ENCODE assay signal across 1 cellular context in the genomic region with DNA sequence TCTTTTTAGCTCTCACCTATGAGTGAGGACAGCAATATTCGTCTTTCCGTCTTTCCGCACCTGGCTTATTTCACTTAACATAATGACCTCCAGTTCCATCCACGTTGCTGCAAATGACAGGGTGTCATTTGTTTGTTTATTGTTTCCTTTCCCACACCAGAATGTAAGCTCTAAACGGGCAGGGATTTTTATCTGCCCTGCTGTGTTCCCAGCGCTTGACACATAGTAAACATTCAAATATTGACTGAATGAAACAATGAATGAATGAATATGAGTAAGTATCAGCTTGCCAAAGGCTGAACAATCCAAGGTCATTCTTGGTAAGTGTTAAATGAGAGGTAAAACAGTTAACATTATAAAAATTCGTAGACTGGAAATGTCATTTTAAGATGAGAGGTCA.
TF ChIP-seq lines count a peak whose summit lies in the region.

No MANE protein-coding gene starts in this region.

TF ChIP-seq in HepG2, 621 proteins besides CTCF, POLR2A, EP300 and RAD21 (continued from another document and continues in another):
- TF ChIP-seq CBX5 (CRISPR knock-in tag; IDR thresholded peaks at IDR 0.05; ENCODE audit: borderline replicate concordance) (no peak), GATAD2A (CRISPR knock-in tag; IDR thresholded peaks at IDR 0.05) (peak; percentile 42; the same call in 1 of the 2 replicates), NCOA2 (CRISPR knock-in tag; IDR thresholded peaks at IDR 0.05) (peak; percentile 61; the same call in 1 of the 2 replicates), SKIL (CRISPR knock-in tag; IDR thresholded peaks at IDR 0.05; ENCODE audit: borderline replicate concordance) (peak; percentile 11; the same call in 1 of the 2 replicates), ZBTB33 (CRISPR knock-in tag; IDR thresholded peaks at IDR 0.05) (peak; percentile 49; the same call in 1 of the 2 replicates), ZNF501 (CRISPR knock-in tag; IDR thresholded peaks at IDR 0.05) (no peak), FOXA1 (IDR thresholded peaks at IDR 0.05) (peak; percentile 12; the same call in 1 of the 2 replicates), FOXA1 (CRISPR knock-in tag; IDR thresholded peaks at IDR 0.05) (no peak; the same call in 1 of the 2 replicates), SOX5 (CRISPR knock-in tag; IDR thresholded peaks at IDR 0.05; ENCODE audit: borderline replicate concordance) (peak; percentile 74; the same call in 1 of the 2 replicates), REL (CRISPR knock-in tag; conservative IDR thresholded peaks at IDR 0.05) (no peak), AGO1 (IDR thresholded peaks at IDR 0.05; ENCODE audit: low read depth, low read length, poor library complexity, severe bottlenecking) (no peak), AFF4 (CRISPR knock-in tag; IDR thresholded peaks at IDR 0.05) (no peak), TCF7 (IDR thresholded peaks at IDR 0.05; ENCODE audit: low read depth) (0 out of 2 replicates have a peak, but pooled peaks have one; percentile 29), ZNF235 (CRISPR knock-in tag; IDR thresholded peaks at IDR 0.05; ENCODE audit: borderline replicate concordance) (no peak), MED1 (CRISPR knock-in tag; IDR thresholded peaks at IDR 0.05) (0 out of 2 replicates have a peak, but pooled peaks have one; percentile 15), ELF3 (CRISPR knock-in tag; IDR thresholded peaks at IDR 0.05) (peak; percentile 49; the same call in 1 of the 2 replicates), HMG20A (CRISPR knock-in tag; IDR thresholded peaks at IDR 0.05; ENCODE audit: borderline replicate concordance) (peak; percentile 64; the same call in 1 of the 2 replicates), ZBTB25 (CRISPR knock-in tag; IDR thresholded peaks at IDR 0.05) (0 out of 2 replicates have a peak, but pooled peaks have one; percentile 23), ZGPAT (CRISPR knock-in tag; IDR thresholded peaks at IDR 0.05) (peak; percentile 29; the same call in 1 of the 2 replicates), HDAC2 (CRISPR knock-in tag; IDR thresholded peaks at IDR 0.05) (0 out of 2 replicates have a peak, but pooled peaks have one; percentile 32), RXRB (CRISPR knock-in tag; IDR thresholded peaks at IDR 0.05; ENCODE audit: borderline replicate concordance) (0 out of 2 replicates have a peak, but pooled peaks have one; percentile 22), TBX2 (CRISPR knock-in tag; IDR thresholded peaks at IDR 0.05; ENCODE audit: borderline replicate concordance) (peak; percentile 30; the same call in 1 of the 2 replicates), FOXP1 (IDR thresholded peaks at IDR 0.05) (peak; percentile 70), FOXP1 (CRISPR knock-in tag; IDR thresholded peaks at IDR 0.05) (peak; percentile 92), MBD4 (IDR thresholded peaks at IDR 0.05; ENCODE audit: borderline replicate concordance, low read length) (0 out of 2 replicates have a peak, but pooled peaks have one; percentile 41), SAP130 (CRISPR knock-in tag; IDR thresholded peaks at IDR 0.05; ENCODE audit: low read depth) (peak; percentile 75)
- TF ChIP-seq, protein P1, sequence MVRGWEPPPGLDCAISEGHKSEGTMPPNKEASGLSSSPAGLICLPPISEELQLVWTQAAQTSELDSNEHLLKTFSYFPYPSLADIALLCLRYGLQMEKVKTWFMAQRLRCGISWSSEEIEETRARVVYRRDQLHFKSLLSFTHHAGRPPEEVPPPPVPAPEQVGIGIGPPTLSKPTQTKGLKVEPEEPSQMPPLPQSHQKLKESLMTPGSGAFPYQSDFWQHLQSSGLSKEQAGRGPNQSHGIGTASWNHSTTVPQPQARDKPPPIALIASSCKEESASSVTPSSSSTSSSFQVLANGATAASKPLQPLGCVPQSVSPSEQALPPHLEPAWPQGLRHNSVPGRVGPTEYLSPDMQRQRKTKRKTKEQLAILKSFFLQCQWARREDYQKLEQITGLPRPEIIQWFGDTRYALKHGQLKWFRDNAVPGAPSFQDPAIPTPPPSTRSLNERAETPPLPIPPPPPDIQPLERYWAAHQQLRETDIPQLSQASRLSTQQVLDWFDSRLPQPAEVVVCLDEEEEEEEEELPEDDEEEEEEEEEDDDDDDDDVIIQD (CRISPR knock-in tag; IDR thresholded peaks at IDR 0.05; ENCODE audit: low read depth), result 0 out of 2 replicates have a peak, but pooled peaks have one; percentile 35
- TF ChIP-seq, protein P2, sequence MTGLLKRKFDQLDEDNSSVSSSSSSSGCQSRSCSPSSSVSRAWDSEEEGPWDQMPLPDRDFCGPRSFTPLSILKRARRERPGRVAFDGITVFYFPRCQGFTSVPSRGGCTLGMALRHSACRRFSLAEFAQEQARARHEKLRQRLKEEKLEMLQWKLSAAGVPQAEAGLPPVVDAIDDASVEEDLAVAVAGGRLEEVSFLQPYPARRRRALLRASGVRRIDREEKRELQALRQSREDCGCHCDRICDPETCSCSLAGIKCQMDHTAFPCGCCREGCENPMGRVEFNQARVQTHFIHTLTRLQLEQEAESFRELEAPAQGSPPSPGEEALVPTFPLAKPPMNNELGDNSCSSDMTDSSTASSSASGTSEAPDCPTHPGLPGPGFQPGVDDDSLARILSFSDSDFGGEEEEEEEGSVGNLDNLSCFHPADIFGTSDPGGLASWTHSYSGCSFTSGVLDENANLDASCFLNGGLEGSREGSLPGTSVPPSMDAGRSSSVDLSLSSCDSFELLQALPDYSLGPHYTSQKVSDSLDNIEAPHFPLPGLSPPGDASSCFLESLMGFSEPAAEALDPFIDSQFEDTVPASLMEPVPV (CRISPR knock-in tag; IDR thresholded peaks at IDR 0.05), result no peak
- TF ChIP-seq, protein P3, sequence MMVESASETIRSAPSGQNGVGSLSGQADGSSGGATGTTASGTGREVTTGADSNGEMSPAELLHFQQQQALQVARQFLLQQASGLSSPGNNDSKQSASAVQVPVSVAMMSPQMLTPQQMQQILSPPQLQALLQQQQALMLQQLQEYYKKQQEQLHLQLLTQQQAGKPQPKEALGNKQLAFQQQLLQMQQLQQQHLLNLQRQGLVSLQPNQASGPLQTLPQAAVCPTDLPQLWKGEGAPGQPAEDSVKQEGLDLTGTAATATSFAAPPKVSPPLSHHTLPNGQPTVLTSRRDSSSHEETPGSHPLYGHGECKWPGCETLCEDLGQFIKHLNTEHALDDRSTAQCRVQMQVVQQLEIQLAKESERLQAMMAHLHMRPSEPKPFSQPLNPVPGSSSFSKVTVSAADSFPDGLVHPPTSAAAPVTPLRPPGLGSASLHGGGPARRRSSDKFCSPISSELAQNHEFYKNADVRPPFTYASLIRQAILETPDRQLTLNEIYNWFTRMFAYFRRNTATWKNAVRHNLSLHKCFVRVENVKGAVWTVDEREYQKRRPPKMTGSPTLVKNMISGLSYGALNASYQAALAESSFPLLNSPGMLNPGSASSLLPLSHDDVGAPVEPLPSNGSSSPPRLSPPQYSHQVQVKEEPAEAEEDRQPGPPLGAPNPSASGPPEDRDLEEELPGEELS (CRISPR knock-in tag; IDR thresholded peaks at IDR 0.05), result peak; percentile 85
- TF ChIP-seq, protein P4, sequence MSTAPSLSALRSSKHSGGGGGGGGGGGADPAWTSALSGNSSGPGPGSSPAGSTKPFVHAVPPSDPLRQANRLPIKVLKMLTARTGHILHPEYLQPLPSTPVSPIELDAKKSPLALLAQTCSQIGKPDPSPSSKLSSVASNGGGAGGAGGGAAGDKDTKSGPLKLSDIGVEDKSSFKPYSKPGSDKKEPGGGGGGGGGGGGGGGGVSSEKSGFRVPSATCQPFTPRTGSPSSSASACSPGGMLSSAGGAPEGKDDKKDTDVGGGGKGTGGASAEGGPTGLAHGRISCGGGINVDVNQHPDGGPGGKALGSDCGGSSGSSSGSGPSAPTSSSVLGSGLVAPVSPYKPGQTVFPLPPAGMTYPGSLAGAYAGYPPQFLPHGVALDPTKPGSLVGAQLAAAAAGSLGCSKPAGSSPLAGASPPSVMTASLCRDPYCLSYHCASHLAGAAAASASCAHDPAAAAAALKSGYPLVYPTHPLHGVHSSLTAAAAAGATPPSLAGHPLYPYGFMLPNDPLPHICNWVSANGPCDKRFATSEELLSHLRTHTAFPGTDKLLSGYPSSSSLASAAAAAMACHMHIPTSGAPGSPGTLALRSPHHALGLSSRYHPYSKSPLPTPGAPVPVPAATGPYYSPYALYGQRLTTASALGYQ (CRISPR knock-in tag; IDR thresholded peaks at IDR 0.05), result 0 out of 2 replicates have a peak, but pooled peaks have one; percentile 30
